In the genomic region with DNA sequence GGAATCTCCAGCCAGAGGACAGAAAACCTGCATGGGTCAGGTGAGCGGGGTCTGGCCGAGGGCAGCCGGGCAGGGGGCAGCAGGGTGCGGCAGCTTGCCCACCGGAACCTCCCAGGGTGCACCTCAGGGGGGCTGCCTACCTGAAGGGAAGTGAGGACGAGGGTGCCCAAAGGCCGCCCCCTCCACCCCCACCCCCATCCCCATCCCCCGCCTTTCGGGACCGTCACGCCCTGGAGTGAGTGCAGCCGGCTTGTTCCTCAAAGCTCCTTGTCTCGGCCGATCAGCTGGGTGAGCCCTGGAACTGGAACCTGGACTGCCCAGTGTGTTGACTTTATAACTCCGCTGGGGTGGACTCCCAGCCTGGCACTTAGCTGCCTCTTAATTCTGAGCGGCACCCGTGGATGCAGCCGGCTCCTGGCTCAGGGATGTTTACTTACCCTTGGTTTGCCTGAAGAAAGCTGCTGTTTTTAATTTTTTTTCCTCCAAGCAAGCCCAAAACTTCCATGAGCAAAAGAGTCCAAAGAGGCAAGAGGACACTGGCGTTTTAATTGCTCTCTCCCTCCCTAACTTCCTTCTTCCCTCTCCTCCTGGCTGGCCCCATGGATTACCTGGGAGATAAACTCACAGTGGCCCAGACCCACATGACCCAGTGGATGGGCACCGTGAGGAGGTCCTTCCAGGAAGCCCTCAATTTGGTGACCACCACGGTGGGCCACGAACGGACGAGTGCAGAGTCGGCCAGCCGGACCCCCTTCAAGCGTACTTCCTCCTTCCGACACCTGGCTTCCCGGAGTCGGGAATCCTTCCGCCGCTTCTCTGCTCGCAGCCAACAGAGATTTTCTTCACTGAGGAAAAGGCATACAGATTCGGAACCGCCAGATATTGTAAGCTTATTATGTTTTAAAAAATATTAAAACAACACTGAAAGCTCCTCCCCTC, we compare ENCODE assay signal across 8 cellular contexts.
DNase-seq lines count a peak whose midpoint lies in the region; ATAC-seq, FAIRE-seq and TF ChIP-seq lines count a peak whose summit lies in the region.

No MANE protein-coding gene starts in this region.

- POLR2A ChIA-PET in endothelial cell of umbilical vein (lab: Charles Lee): interaction anchor here (0.7 kb wide), 1 partner anchor 85 kb away, joined by 3 read pairs; no protein-coding TSS in a partner anchor

- ATAC-seq in DND-41 (ENCODE audit: insufficient read depth, low read depth) (no peak), HG03039 (IDR thresholded peaks at IDR 0.05; ENCODE audit: unreplicated experiment) (no peak)

- no peaks in the 10 kb centered on the region for H3K9me1 ChIP-seq in endothelial cell of umbilical vein (replicated peaks; ENCODE audit: control insufficient read depth, extremely low read depth, insufficient read depth, low read length)

- peaks cover 10% of the 10 kb centered on the region for H3K4me1 ChIP-seq in DND-41 (ENCODE audit: insufficient read depth, low read length)
- H3K4me1 ChIP-seq in NT2/D1 (ENCODE audit: insufficient read depth, insufficient read length): peaks cover 13% of the 10 kb centered on the region
- H3K4me1 ChIP-seq in endothelial cell of umbilical vein (ENCODE audit: control insufficient read depth, extremely low read depth, insufficient read depth, low read length): peaks cover 42% of the 10 kb centered on the region
- peaks cover 0 to 17% of the 10 kb centered on the region in 2 donors for H3K4me1 ChIP-seq in muscle layer of duodenum (ENCODE audit: control insufficient read depth in 1 of 2, insufficient read depth in 2 of 2, low read length in 2 of 2)

- dilution Hi-C loops in endothelial cell of umbilical vein (cut with MboI; ENCODE audit: extremely low pct_ligation_motif_present, low sequenced_read_pairs): no loop called here

- no peak overlapping the region for H3K27ac ChIP-seq in DND-41 (ENCODE audit: low read length)
- peak overlapping the region; percentile 83 for H3K27ac ChIP-seq in endothelial cell of umbilical vein (ENCODE audit: insufficient read depth, low read depth, low read length)
- peak overlapping the region; percentile 16 for H3K27ac ChIP-seq in muscle layer of duodenum (ENCODE audit: low read length)

- peak; percentile 53 for TF ChIP-seq POLR2A in endothelial cell of umbilical vein (IDR thresholded peaks at IDR 0.05; ENCODE audit: low read depth, low read length)

- H3K4me3 ChIP-seq in DND-41 (ENCODE audit: low read depth in 1 of 2, low read length in 2 of 2): no peak overlapping the region; a peak in 1 of 4 replicates
- peak overlapping the region; percentile 53 for H3K4me3 ChIP-seq in NT2/D1 (ENCODE audit: insufficient read length, low read depth)
- peak overlapping the region in 2 of 3 experiments; percentile 59 to 61 for H3K4me3 ChIP-seq in endothelial cell of umbilical vein (replicated peaks in 1 of 3; ENCODE audit: insufficient read depth in 1 of 3, low read depth in 1 of 3, low read length in 3 of 3)
- H3K4me3 ChIP-seq in muscle layer of duodenum (ENCODE audit: low read depth in 1 of 2, low read length in 2 of 2): peak overlapping the region; percentile 59 to 69

- H3K4me2 ChIP-seq in DND-41 (ENCODE audit: insufficient read depth, low read length): peak overlapping the region; percentile 66
- peak overlapping the region; percentile 65 for H3K4me2 ChIP-seq in endothelial cell of umbilical vein (ENCODE audit: insufficient read depth, low read length)

- DNase-seq in DND-41 (no peak), NT2/D1 (ENCODE audit: low read depth, low spot score) (no peak), endothelial cell of umbilical vein (ENCODE audit: low read depth, low spot score) (peak; percentile 27), DMS153 treated with DMSO at 0.1 percent for 48 hours (lab: John Stamatoyannopoulos, UW; ENCODE audit: unreplicated experiment) (no peak), H4 (ENCODE audit: low spot score) (no peak)
- DNase-seq in stimulated activated CD4-positive, alpha-beta T cell treated with anti-CD3 and anti-CD28 coated beads, Interleukin-4, amount 100 ng/mL, for 24 hours: no peak

- H3K27me3 ChIP-seq in DND-41 (ENCODE audit: insufficient read depth, low read length, poor library complexity) (peaks cover 41% of the 10 kb centered on the region), NT2/D1 (ENCODE audit: insufficient read depth, insufficient read length) (no peaks in the 10 kb centered on the region), endothelial cell of umbilical vein (ENCODE audit: control insufficient read depth in 2 of 2, insufficient read depth in 2 of 2, low read length in 2 of 2) (no peaks in the 10 kb centered on the region), muscle layer of duodenum (ENCODE audit: low read depth, low read length) (peaks cover 6% of the 10 kb centered on the region)

- CTCF ChIA-PET in endothelial cell of umbilical vein (lab: Charles Lee): interaction anchor here (0.7 to 3.4 kb wide), 24 partner anchors 9 to 222 kb away, joined by 3 to 22 read pairs (median 6); no protein-coding TSS in a partner anchor

- peaks cover 11% of the 10 kb centered on the region for H4K20me1 ChIP-seq in DND-41 (ENCODE audit: insufficient read depth, low read length)
- no peaks in the 10 kb centered on the region for H4K20me1 ChIP-seq in endothelial cell of umbilical vein (replicated peaks; ENCODE audit: control insufficient read depth, extremely low read depth, insufficient read depth, low read length)

- H3K36me3 ChIP-seq in DND-41 (ENCODE audit: insufficient read depth, low read length) (no peaks in the 10 kb centered on the region), NT2/D1 (ENCODE audit: insufficient read depth, insufficient read length, low read length) (peaks cover 11% of the 10 kb centered on the region), endothelial cell of umbilical vein (ENCODE audit: control insufficient read depth in 2 of 2, extremely low read depth in 1 of 2, insufficient read depth in 2 of 2, low read length in 2 of 2) (no peaks in the 10 kb centered on the region), muscle layer of duodenum (ENCODE audit: control insufficient read depth in 1 of 2, insufficient read depth in 2 of 2, low read length in 2 of 2) (no peaks in the 10 kb centered on the region)

- H3K79me2 ChIP-seq in DND-41 (ENCODE audit: insufficient read depth, low read length) (no peaks in the 10 kb centered on the region), endothelial cell of umbilical vein (ENCODE audit: control insufficient read depth, insufficient read depth, low read length) (no peaks in the 10 kb centered on the region)

- intact Hi-C loops in endothelial cell of umbilical vein (cut with micrococcal nuclease): loop anchor here (1.0 to 5.0 kb wide), 8 partner anchors 8 to 160 kb away; a partner anchor contains a TSS

- H3K9ac ChIP-seq in DND-41 (ENCODE audit: low read depth, low read length) (no peak overlapping the region), NT2/D1 (ENCODE audit: insufficient read length, low read depth) (peak overlapping the region; percentile 94), endothelial cell of umbilical vein (replicated peaks; ENCODE audit: extremely low read depth, insufficient read depth, low read length) (peak overlapping the region; percentile 79)

- TSS peak; percentile 73 for BruUV-seq in endothelial cell of umbilical vein (replicated peaks; lab: Mats Ljungman, UMichigan)

- H2AFZ ChIP-seq in DND-41 (ENCODE audit: low read depth, low read length) (no peak overlapping the region), endothelial cell of umbilical vein (ENCODE audit: low read depth, low read length) (no peak overlapping the region)

- no peaks in the 10 kb centered on the region for H3K9me3 ChIP-seq in DND-41 (ENCODE audit: insufficient read depth, low read length, severe bottlenecking)
- H3K9me3 ChIP-seq in NT2/D1 (ENCODE audit: insufficient read depth, low read length): no peaks in the 10 kb centered on the region
- no peaks in the 10 kb centered on the region for H3K9me3 ChIP-seq in endothelial cell of umbilical vein (replicated peaks; ENCODE audit: control insufficient read depth, insufficient read depth, low read length)
- no peaks in the 10 kb centered on the region for H3K9me3 ChIP-seq in muscle layer of duodenum (ENCODE audit: control insufficient read depth in 1 of 2, low read length in 2 of 2)

- no peak for TF ChIP-seq CTCF in DND-41 (IDR thresholded peaks at IDR 0.05; ENCODE audit: borderline replicate concordance, extremely low read depth, low read length, poor library complexity, severe bottlenecking)
- TF ChIP-seq CTCF in endothelial cell of umbilical vein (IDR thresholded peaks at IDR 0.05; ENCODE audit: extremely low read depth in 1 of 2, insufficient read depth in 1 of 2, low read depth in 1 of 2, low read length in 2 of 2): no peak

- peak; percentile 37 for FAIRE-seq in endothelial cell of umbilical vein (lab: Jason Lieb, UNC)

TF ChIP-seq in endothelial cell of umbilical vein, 7 proteins besides CTCF, POLR2A, EP300 and RAD21:
- no peak for TF ChIP-seq GATA2 (IDR thresholded peaks at IDR 0.05; ENCODE audit: insufficient read depth, insufficient read length, low read depth, low read length)
- no peak for TF ChIP-seq JUN (IDR thresholded peaks at IDR 0.05; ENCODE audit: borderline replicate concordance, insufficient read depth, insufficient read length, low read depth)
- TF ChIP-seq EZH2 (IDR thresholded peaks at IDR 0.05; ENCODE audit: borderline replicate concordance, low read depth, low read length, severe bottlenecking): no peak
- TF ChIP-seq POLR2AphosphoS5 (IDR thresholded peaks at IDR 0.05; ENCODE audit: insufficient read depth, low read depth, low read length): no peak
- no peak for TF ChIP-seq MYC (IDR thresholded peaks at IDR 0.05; ENCODE audit: low read depth, low read length)
- no peak for TF ChIP-seq FOS (IDR thresholded peaks at IDR 0.05; ENCODE audit: borderline replicate concordance, insufficient read depth, low read length)
- TF ChIP-seq, protein P1, sequence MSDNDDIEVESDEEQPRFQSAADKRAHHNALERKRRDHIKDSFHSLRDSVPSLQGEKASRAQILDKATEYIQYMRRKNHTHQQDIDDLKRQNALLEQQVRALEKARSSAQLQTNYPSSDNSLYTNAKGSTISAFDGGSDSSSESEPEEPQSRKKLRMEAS (IDR thresholded peaks at IDR 0.05; ENCODE audit: insufficient read depth, insufficient read length): no peak

Comparison
In these comparisons a context has a peak if more than half of its experiments do, and no peak if none do; other contexts are left out.
1. H3K4me3 ChIP-seq: peak in NT2/D1 (single experiment), endothelial cell of umbilical vein (2 of 3) and muscle layer of duodenum (2 of 2); none in DND-41 (0 of 2).